ENCODE assay signal across 15 cellular contexts in the genomic region with DNA sequence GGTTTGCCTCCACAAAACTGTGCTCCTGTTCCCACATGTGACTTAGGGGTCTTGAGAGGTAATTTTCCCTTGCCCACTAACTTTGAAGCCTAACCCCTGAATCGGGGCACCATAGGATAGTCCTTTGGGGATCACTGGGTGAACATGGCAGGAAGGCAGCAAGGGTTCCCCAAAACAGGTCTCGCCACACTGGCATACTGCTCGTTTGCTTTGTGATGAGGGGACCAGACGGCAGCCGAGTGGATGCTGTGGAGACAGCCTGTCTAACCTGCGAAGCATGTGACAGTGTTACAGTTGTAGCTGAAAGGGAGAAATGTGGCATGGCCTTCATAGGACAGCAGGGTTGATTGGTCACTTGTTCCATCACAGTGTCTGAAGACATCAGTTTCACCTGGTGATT. TPM values are rescaled to one million over a fixed set of nuclear protein-coding genes. Genes with fewer than 3 reads are reported as not detected.
A peak's percentile ranks its signal among the peaks of the same experiment; 100 is the strongest.
DNase-seq lines count a peak whose midpoint lies in the region; ATAC-seq and TF ChIP-seq lines count a peak whose summit lies in the region.
"Had no signal": no experiment of that assay in that cellular context is flagged by ENCODE, and none has a peak within 500 bp of the region (broad histone marks: within the 10 kb centered on the region; RNA-seq: fewer than 3 reads in every experiment).

No MANE protein-coding gene starts in this region.

- H3K9me3 ChIP-seq in SJSA1 (replicated peaks): no peaks in the 10 kb centered on the region
- H3K9me3 ChIP-seq in colonic mucosa: no peaks in the 10 kb centered on the region
- no peaks in the 10 kb centered on the region for H3K9me3 ChIP-seq in mesodermal cell (ENCODE audit: control insufficient read depth, low read length)
- no peaks in the 10 kb centered on the region for H3K9me3 ChIP-seq in spleen
- H3K9me3 ChIP-seq: BLaER1 treated with 17β-estradiol and CSF1 and Interleukin-3, amounts not matched to agents 10 nM and 100 nM had no signal

- no peak for ATAC-seq in GM21723 (IDR thresholded peaks at IDR 0.05; ENCODE audit: unreplicated experiment)
- ATAC-seq: GM12878, T-helper 17 cell had no signal

- WGBS in mesodermal cell (ENCODE audit: insufficient coverage in 2 of 2), 2 experiments: 97 to 100% methylated on average over 5 of the region's 6 CpGs
- WGBS in spleen, 5 donors: 57 to 96% (median 81%) methylated on average over 1 to 6 of the region's 6 CpGs

- H3K36me3 ChIP-seq in SJSA1 (peaks cover 85% of the 10 kb centered on the region), colonic mucosa (peaks cover 16% of the 10 kb centered on the region), mesodermal cell (ENCODE audit: control insufficient read depth, insufficient read depth, low read length) (peaks cover 63% of the 10 kb centered on the region), spleen (peaks cover 4 to 100% (median 91%) of the 10 kb centered on the region in 6 donors)

- no peaks in the 10 kb centered on the region for H3K27me3 ChIP-seq in SJSA1 (replicated peaks)
- H3K27me3 ChIP-seq in colonic mucosa: no peaks in the 10 kb centered on the region
- H3K27me3 ChIP-seq in spleen (replicated peaks in 1 of 7): no peaks in the 10 kb centered on the region
- H3K27me3 ChIP-seq: BLaER1 treated with 17β-estradiol and CSF1 and Interleukin-3, amounts not matched to agents 10 nM and 100 nM had no signal

- peak overlapping the region; percentile 85 for H3K27ac ChIP-seq in SJSA1
- peak overlapping the region; percentile 19 for H3K27ac ChIP-seq in colonic mucosa
- H3K27ac ChIP-seq in mesodermal cell (ENCODE audit: low read depth, low read length, severe bottlenecking): peak overlapping the region; percentile 84
- peak overlapping the region in 6 of 8 donors; percentile 39 to 78 (median 53) for H3K27ac ChIP-seq in spleen
- H3K27ac ChIP-seq: BLaER1 treated with 17β-estradiol and CSF1 and Interleukin-3, amounts not matched to agents 10 nM and 100 nM had no signal

- TF ChIP-seq POLR2A in spleen (IDR thresholded peaks at IDR 0.05): no peak

- H3K4me3 ChIP-seq in SJSA1: no peak overlapping the region
- H3K4me3 ChIP-seq in colonic mucosa: no peak overlapping the region
- H3K4me3 ChIP-seq in mesodermal cell (ENCODE audit: extremely low read depth, insufficient read depth, low read length, poor library complexity, severe bottlenecking): no peak overlapping the region
- H3K4me3 ChIP-seq in spleen: no peak overlapping the region
- H3K4me3 ChIP-seq: BLaER1 treated with 17β-estradiol and CSF1 and Interleukin-3, amounts not matched to agents 10 nM and 100 nM; GM12878 had no signal

- TF ChIP-seq CTCF in colonic mucosa (IDR thresholded peaks at IDR 0.05) (no peak), spleen (IDR thresholded peaks at IDR 0.05 in 8 of 11, conservative IDR thresholded peaks at IDR 0.05 in 3 of 11) (no peak)

- DNase-seq in SJSA1 (ENCODE audit: low read depth in 1 of 2, low spot score in 2 of 2): no peak
- DNase-seq in colonic mucosa: no peak
- DNase-seq in spleen: no peak
- no peak for DNase-seq in OCI-M2 (lab: John Stamatoyannopoulos, UW; ENCODE audit: unreplicated experiment)
- DNase-seq in ecto neural progenitor cell (ENCODE audit: low spot score): no peak
- DNase-seq in NK-92 (lab: John Stamatoyannopoulos, UW; ENCODE audit: unreplicated experiment): no peak
- DNase-seq: cerebellar nuclear complex; NCI-H146; stimulated activated CD4-positive, alpha-beta T cell treated with anti-CD3 and anti-CD28 coated beads, Interleukin-4, amount 100 ng/mL, for 4 hours; stimulated activated CD8-positive, alpha-beta memory T cell treated with anti-CD3 and anti-CD28 coated beads, Interleukin-4, amount 100 ng/mL, for 48 hours; T-helper 17 cell had no signal

- H3K4me1 ChIP-seq in SJSA1 (replicated peaks): peaks cover 22% of the 10 kb centered on the region
- H3K4me1 ChIP-seq in colonic mucosa: no peaks in the 10 kb centered on the region
- peaks cover 18% of the 10 kb centered on the region for H3K4me1 ChIP-seq in mesodermal cell (ENCODE audit: control insufficient read depth, insufficient read depth, low read length, poor library complexity, severe bottlenecking)
- peaks cover 0 to 15% (median 4%) of the 10 kb centered on the region in 6 donors for H3K4me1 ChIP-seq in spleen

- H3K9ac ChIP-seq in colonic mucosa (ENCODE audit: low read depth in 2 of 2, low read length in 2 of 2): no peak overlapping the region

- intact Hi-C loops in colonic mucosa (cut with DNase I): loop anchor here (2.0 to 5.0 kb wide), 2 partner anchors 78 to 255 kb away; no protein-coding TSS in a partner anchor
- intact Hi-C loops in spleen (cut with DNase I; ENCODE audit: low total_unique reads): loop anchor here (5.0 kb wide), 1 partner anchor 258 kb away; no protein-coding TSS in a partner anchor

RNA-seq across cellular contexts. Expression of gene UBE3B, which starts 42.4 kb away (rescaled TPM):
- 3,976 and 4,080 TPM in 2 replicates for total RNA-seq in SJSA1 (2014; rRNA removed; shearing (Covaris generic))
- 10 to 100 TPM; 44.6 to 52.0 TPM for total RNA-seq in colonic mucosa
- 30.0 TPM for polyA plus RNA-seq in mesodermal cell (2013, experiment 1 of 2)
- 24.4 TPM for polyA plus RNA-seq in mesodermal cell (2013, experiment 2 of 2)
- total RNA-seq in spleen: 10 to 100 TPM; 33.1 to 63.1 (median 43.1) TPM
- polyA plus RNA-seq in spleen: 1 to 10 TPM; 5.7 to 9.2 (median 6.9) TPM

RNA-seq across cellular contexts. Expression of gene KCTD10, which starts 42.7 kb away (rescaled TPM):
- 25.2 and 33.0 TPM in 2 replicates for total RNA-seq in SJSA1 (2014; rRNA removed; shearing (Covaris generic))
- 10 to 100 TPM; 50.3 to 74.8 TPM for total RNA-seq in colonic mucosa
- 94.1 TPM for polyA plus RNA-seq in mesodermal cell (2013, experiment 1 of 2)
- polyA plus RNA-seq in mesodermal cell (2013, experiment 2 of 2): 84.8 TPM
- total RNA-seq in spleen: 10 to 100 TPM; 43.4 to 72.5 (median 49.9) TPM
- 10 to 100 TPM; 10.4 to 20.6 (median 11.7) TPM for polyA plus RNA-seq in spleen

RNA-seq across cellular contexts. Expression of gene MMAB, which starts 53.5 kb away (rescaled TPM):
- total RNA-seq in SJSA1 (2014; rRNA removed; shearing (Covaris generic)): 17.8 and 33.3 TPM in 2 replicates
- 10 to 100 TPM; 59.1 to 76.6 TPM for total RNA-seq in colonic mucosa
- polyA plus RNA-seq in mesodermal cell (2013, experiment 1 of 2): 52.1 TPM
- 52.6 TPM for polyA plus RNA-seq in mesodermal cell (2013, experiment 2 of 2)
- total RNA-seq in spleen: 10 to 100 TPM; 14.5 to 23.0 (median 19.3) TPM
- polyA plus RNA-seq in spleen: 10 to 100 TPM; 31.1 to 41.7 (median 33.6) TPM

RNA-seq across cellular contexts. Expression of gene MVK, which starts 53.8 kb away (rescaled TPM):
- total RNA-seq in SJSA1 (2014; rRNA removed; shearing (Covaris generic)): 16.7 and 18.1 TPM in 2 replicates
- total RNA-seq in colonic mucosa: 10 to 100 TPM; 29.6 to 38.9 TPM
- polyA plus RNA-seq in mesodermal cell (2013, experiment 1 of 2): 47.0 TPM
- polyA plus RNA-seq in mesodermal cell (2013, experiment 2 of 2): 39.4 TPM
- 10 to 100 TPM in 2 of 7 donors, 1 to 10 TPM in 5; 6.2 to 11.4 (median 9.2) TPM for total RNA-seq in spleen
- polyA plus RNA-seq in spleen: 10 to 100 TPM in 2 of 3 donors, 1 to 10 TPM in 1; 7.8 to 16.5 (median 11.3) TPM

Comparison
In these comparisons a context has a peak if more than half of its experiments do, and no peak if none do; other contexts are left out.
1. H3K27ac ChIP-seq: peak in every context shown above with its lines; median percentile 85 in SJSA1; 84 in mesodermal cell; 53 in spleen; 19 in colonic mucosa.
2. RNA of gene UBE3B, which starts 42.4 kb away (total RNA-seq): 3,976 to 4,080 TPM in SJSA1; 44.6 to 52.0 TPM in colonic mucosa and 33.1 to 63.1 TPM in spleen; every median in the first group is over 10 times any median in the second.